In the genomic region with DNA sequence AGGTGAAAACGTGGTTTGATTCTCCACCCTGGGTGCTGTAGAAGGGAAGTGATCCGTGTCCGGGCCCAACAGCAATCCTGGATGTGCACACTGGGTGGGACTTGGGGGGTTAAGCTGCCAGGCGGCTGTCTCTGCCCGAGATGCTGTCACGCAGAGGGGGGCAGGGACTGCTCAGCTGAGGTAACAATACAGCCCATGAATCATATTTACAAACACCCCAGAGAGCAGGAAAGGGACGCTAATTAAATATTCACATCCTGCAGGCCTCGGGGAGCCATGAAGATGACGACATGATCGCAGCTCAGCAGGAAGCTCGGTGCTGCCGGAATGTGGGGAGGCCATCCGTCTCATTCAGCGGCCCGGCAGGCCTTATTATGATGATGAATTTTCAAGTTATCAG, we compare ENCODE assay signal across 12 cellular contexts. TPM values are rescaled to one million over a fixed set of nuclear protein-coding genes. Genes with fewer than 3 reads are reported as not detected.
DNase-seq lines count a peak whose midpoint lies in the region; ATAC-seq and TF ChIP-seq lines count a peak whose summit lies in the region.
"Had no signal": no experiment of that assay in that cellular context is flagged by ENCODE, and none has a peak within 500 bp of the region (broad histone marks: within the 10 kb centered on the region; RNA-seq: fewer than 3 reads in every experiment).

No MANE protein-coding gene starts in this region.

- H3K27ac ChIP-seq in left ventricle myocardium inferior (replicated peaks) = peak overlapping the region; percentile 62
- H3K27ac ChIP-seq: breast epithelium had no signal

- H3K9me3 ChIP-seq in left ventricle myocardium inferior (replicated peaks) = no peaks in the 10 kb centered on the region
- H3K9me3 ChIP-seq: breast epithelium had no signal

- intact Hi-C loops in left ventricle myocardium inferior (cut with micrococcal nuclease) = no loop called here
- intact Hi-C loops in Right ventricle myocardium superior (cut with DNase I) = no loop called here

- no peak for TF ChIP-seq CTCF in left ventricle myocardium inferior (IDR thresholded peaks at IDR 0.05; ENCODE audit: borderline replicate concordance)

- H3K4me1 ChIP-seq in left ventricle myocardium inferior = peaks cover 11% of the 10 kb centered on the region
- H3K4me1 ChIP-seq: breast epithelium had no signal

- no peaks in the 10 kb centered on the region for H3K36me3 ChIP-seq in left ventricle myocardium inferior
- H3K36me3 ChIP-seq: breast epithelium had no signal

- DNase-seq in left ventricle myocardium inferior (no peak), Right ventricle myocardium superior (no peak), T1000 (lab: John Stamatoyannopoulos, UW) (peak; percentile 62), iris pigment epithelial cell (ENCODE audit: low read depth) (peak; percentile 54), ureter (ENCODE audit: low spot score) (peak; percentile 54), NCI-H2196 (lab: John Stamatoyannopoulos, UW; ENCODE audit: unreplicated experiment) (no peak), NOMO-1 (lab: John Stamatoyannopoulos, UW; ENCODE audit: unreplicated experiment in 2 of 2) (no peak)
- DNase-seq: activated CD4-positive, alpha-beta T cell treated with anti-CD3 and anti-CD28 coated beads, Interleukin-2, amount 50 U/mL, for 4 hours; head of caudate nucleus; OCI-M1 had no signal

- no peak for ATAC-seq in Right ventricle myocardium superior (ENCODE audit: poor library complexity)
- ATAC-seq in GM21390 (IDR thresholded peaks at IDR 0.05; ENCODE audit: unreplicated experiment) = no peak

- no peaks in the 10 kb centered on the region for H3K27me3 ChIP-seq in left ventricle myocardium inferior (ENCODE audit: low read depth)
- H3K27me3 ChIP-seq: breast epithelium had no signal

- no peak overlapping the region for H3K4me3 ChIP-seq in left ventricle myocardium inferior
- H3K4me3 ChIP-seq: breast epithelium had no signal

RNA-seq across cellular contexts. Expression of gene CRABP1, which starts 17.9 kb away (rescaled TPM):
- total RNA-seq in left ventricle myocardium inferior = not detected
- not detected for total RNA-seq in Right ventricle myocardium superior
- total RNA-seq in ureter = not detected

RNA-seq across cellular contexts. Expression of gene SKIC8, which starts 22.8 kb away (rescaled TPM):
- total RNA-seq in left ventricle myocardium inferior (24.6 TPM), Right ventricle myocardium superior (25.2 TPM), ureter (55.7 TPM)

RNA-seq across cellular contexts. Expression of gene DNAJA4, which starts 57.9 kb away (rescaled TPM):
- total RNA-seq in left ventricle myocardium inferior = 115 TPM
- total RNA-seq in Right ventricle myocardium superior = 79.9 TPM
- total RNA-seq in ureter = 78.0 TPM

Comparison
In these comparisons a context has a peak if more than half of its experiments do, and no peak if none do; other contexts are left out.
1. DNase-seq: peak in T1000 (single experiment), iris pigment epithelial cell (single experiment) and ureter (single experiment); none in left ventricle myocardium inferior (single experiment), Right ventricle myocardium superior (single experiment), NCI-H2196 (single experiment) and NOMO-1 (0 of 2).